8 cellular contexts compared by ENCODE assay signal in the genomic region with DNA sequence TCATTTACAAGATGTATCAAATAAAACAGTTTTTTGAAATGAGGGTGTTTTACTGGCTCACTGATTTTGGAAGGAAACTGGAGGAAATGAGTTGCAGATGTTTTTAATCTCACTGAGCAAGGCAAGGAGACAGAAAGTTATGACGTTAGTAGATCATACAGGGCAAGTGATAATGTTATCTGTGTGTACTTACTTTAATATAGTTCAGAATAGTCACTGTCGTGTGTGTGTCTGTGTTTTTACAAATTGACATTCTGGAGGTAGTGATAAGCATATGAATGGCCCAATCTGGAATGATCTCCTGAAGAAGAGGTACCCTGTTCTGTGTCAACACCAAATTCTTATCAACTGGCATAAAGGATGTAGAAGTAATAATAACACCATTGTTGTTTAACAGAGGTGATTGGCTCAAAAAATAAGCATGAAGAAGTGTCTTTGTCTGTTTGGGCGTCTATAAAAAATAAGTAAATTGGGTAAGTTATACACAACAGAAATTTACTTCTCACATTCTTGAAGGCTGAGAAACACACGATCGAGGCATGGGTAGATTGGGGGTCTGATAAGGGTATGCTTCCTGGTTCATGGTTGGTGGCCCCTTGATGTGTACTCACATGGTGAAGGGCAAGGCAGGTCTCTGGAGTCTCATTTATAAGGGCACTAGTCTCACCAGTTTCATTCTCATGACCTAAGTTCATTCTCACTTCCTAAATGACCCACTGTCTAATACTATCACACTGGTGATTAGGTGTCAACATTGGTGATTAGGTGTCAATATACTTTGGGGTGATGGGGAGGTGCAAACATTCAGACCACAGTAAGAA. TPM values are rescaled to one million over a fixed set of nuclear protein-coding genes. Genes with fewer than 3 reads are reported as not detected.
A peak's percentile ranks its signal among the peaks of the same experiment; 100 is the strongest.
DNase-seq lines count a peak whose midpoint lies in the region; ATAC-seq lines count a peak whose summit lies in the region.

No MANE protein-coding gene starts in this region.

- H3K27me3 Mint-ChIP-seq in memory B cell = no peaks in the 10 kb centered on the region

- peak overlapping the region; percentile 84 for H3K27ac Mint-ChIP-seq in memory B cell

- peaks cover 19% of the 10 kb centered on the region for H3K4me1 Mint-ChIP-seq in memory B cell

- H3K9me3 Mint-ChIP-seq in memory B cell = peaks cover 5% of the 10 kb centered on the region

- peak overlapping the region; percentile 9 for H3K4me3 Mint-ChIP-seq in memory B cell

- H3K36me3 Mint-ChIP-seq in memory B cell = peaks cover 14% of the 10 kb centered on the region

- ATAC-seq in GM18508 (IDR thresholded peaks at IDR 0.05; ENCODE audit: insufficient read depth, unreplicated experiment) (peak; percentile 79), GM21786 (IDR thresholded peaks at IDR 0.05; ENCODE audit: unreplicated experiment) (peak; percentile 87), memory B cell (ENCODE audit: low read depth) (peak; percentile 55)

- DNase-seq in SK-N-DZ (ENCODE audit: low spot score) (peak; percentile 71), memory B cell (ENCODE audit: low spot score in 2 of 2) (no peak), 8988T (no peak), NCI-H2227 (lab: John Stamatoyannopoulos, UW; ENCODE audit: unreplicated experiment) (no peak), T-helper 9 cell (no peak), NCI-H526 treated with DMSO at 0.1 percent for 48 hours (lab: John Stamatoyannopoulos, UW) (no peak)

RNA-seq across cellular contexts. Expression of a gene that starts 2.1 kb away (rescaled TPM):
- 0.05 TPM in 1 of 2 replicates, not detected in the other for polyA plus RNA-seq in SK-N-DZ (2014; cell fraction: cytosol; rRNA removed)
- polyA plus RNA-seq in SK-N-DZ (2014; cell fraction: nucleus; rRNA removed) = not detected in 2 replicates

RNA-seq across cellular contexts. Expression of a gene that starts 25.1 kb away (rescaled TPM):
- not detected in 2 replicates for polyA plus RNA-seq in SK-N-DZ (2014; cell fraction: cytosol; rRNA removed)
- not detected in 2 replicates for polyA plus RNA-seq in SK-N-DZ (2014; cell fraction: nucleus; rRNA removed)
